ENCODE assay signal across 33 cellular contexts in genomic region chr7:145168427-145168826, GRCh38.
"Had no signal": no experiment of that assay in that cellular context is flagged by ENCODE, and none has a peak within 500 bp of the region (broad histone marks: within the 10 kb centered on the region; RNA-seq: fewer than 3 reads in every experiment).

No MANE protein-coding gene starts in this region.

- H3K27me3 ChIP-seq: MG63 had no signal

- H3K36me3 ChIP-seq: MG63 had no signal

- H3K4me3 ChIP-seq: MG63 had no signal

- H3K9me3 ChIP-seq: MG63 had no signal

- DNase-seq: Karpas-422, Kasumi-1, MG63, MM.1S, MV-4-11, NCI-H1048, NCI-H1092, NCI-H1092 treated with DMSO at 0.1 percent for 48 hours, NCI-H1105, NCI-H1417, NCI-H1417 treated with DMSO at 0.1 percent for 48 hours, NCI-H1436, NCI-H1436 treated with DMSO at 0.1 percent for 48 hours, NCI-H146, NCI-H1694, NCI-H1694 treated with DMSO at 0.1 percent for 48 hours, NCI-H187, NCI-H187 treated with DMSO at 0.1 percent for 48 hours, NCI-H1930, NCI-H2029, NCI-H2029 treated with DMSO at 0.1 percent for 48 hours, NCI-H2081, NCI-H2081 treated with DMSO at 0.1 percent for 48 hours, NCI-H2107, NCI-H2171, NCI-H2171 treated with DMSO at 0.1 percent for 48 hours, NCI-H2227 treated with DMSO at 0.1 percent for 48 hours, NCI-H226, NCI-H345, NCI-H446, NCI-H446 treated with DMSO at 0.1 percent for 48 hours, NCI-H510A, NCI-H510A treated with DMSO at 0.1 percent for 48 hours had no signal
